ENCODE assay signal across 2 cellular contexts in the genomic region with DNA sequence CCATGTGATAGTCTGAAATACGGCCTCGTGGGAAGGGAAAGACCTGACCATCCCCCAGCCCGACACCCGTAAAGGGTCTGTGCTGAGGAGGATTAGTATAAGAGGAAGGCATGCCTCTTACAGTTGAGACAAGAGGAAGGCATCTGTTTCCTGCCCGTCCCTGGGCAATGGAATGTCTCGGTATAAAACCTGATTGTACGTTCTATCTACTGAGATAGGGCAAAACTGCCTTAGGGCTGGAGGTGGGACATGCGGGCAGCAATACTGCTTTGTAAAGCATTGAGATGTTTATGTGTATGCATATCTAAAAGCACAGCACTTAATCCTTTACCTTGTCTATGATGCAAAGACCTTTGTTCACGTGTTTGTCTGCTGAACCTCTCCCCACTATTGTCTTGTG. TPM values are rescaled to one million over a fixed set of nuclear protein-coding genes. Genes with fewer than 3 reads are reported as not detected.
"Had no signal": no experiment of that assay in that cellular context is flagged by ENCODE, and none has a peak within 500 bp of the region (broad histone marks: within the 10 kb centered on the region; RNA-seq: fewer than 3 reads in every experiment).

No MANE protein-coding gene starts in this region.

RNA-seq across cellular contexts. Expression of gene SCGB1D1, which starts 5.0 kb away (rescaled TPM):
- polyA plus RNA-seq: stomach, urinary bladder had no signal

RNA-seq across cellular contexts. Expression of gene SCGB2A1, which starts 13.5 kb away (rescaled TPM):
- polyA plus RNA-seq: urinary bladder had no signal

RNA-seq across cellular contexts. Expression of gene SCGB1D2, which starts 47.0 kb away (rescaled TPM):
- polyA plus RNA-seq: stomach, urinary bladder had no signal
